In genomic region chr5:178563621-178564020, GRCh38 we compare ENCODE assay signal across 19 cellular contexts. TPM values are rescaled to one million over a fixed set of nuclear protein-coding genes. Genes with fewer than 3 reads are reported as not detected.
DNase-seq lines count a peak whose midpoint lies in the region; ATAC-seq and TF ChIP-seq lines count a peak whose summit lies in the region.
"Had no signal": no experiment of that assay in that cellular context is flagged by ENCODE, and none has a peak within 500 bp of the region (broad histone marks: within the 10 kb centered on the region; RNA-seq: fewer than 3 reads in every experiment).

No MANE protein-coding gene starts in this region.

- H3K4me1 Mint-ChIP-seq in endodermal cell (peaks cover 53% of the 10 kb centered on the region), neural progenitor cell (peaks cover 38% of the 10 kb centered on the region)
- H3K4me1 Mint-ChIP-seq: CD4-positive, CD25-positive, alpha-beta regulatory T cell had no signal

- 58 to 62% methylated on average over 7 to 8 of the region's 8 CpGs for WGBS in endodermal cell (ENCODE audit: insufficient coverage in 1 of 2, insufficient read length in 1 of 2), 2 experiments
- 84% methylated on average over 7 of the region's 8 CpGs for WGBS in right lobe of liver (ENCODE audit: insufficient coverage, low coverage, low lambda C conversion rate, missing lambda C conversion rate)
- 79 to 85% methylated on average over 8 of the region's 8 CpGs for WGBS in sigmoid colon, 2 donors

- H3K27me3 Mint-ChIP-seq in endodermal cell (ENCODE audit: insufficient read depth), result no peaks in the 10 kb centered on the region
- peaks cover 6% of the 10 kb centered on the region for H3K27me3 Mint-ChIP-seq in neural progenitor cell (ENCODE audit: insufficient read depth, low read depth)

- peaks cover 34% of the 10 kb centered on the region for H3K4me1 ChIP-seq in HUES48 (ENCODE audit: control insufficient read depth, insufficient read depth, low read length)
- peaks cover 10% of the 10 kb centered on the region for H3K4me1 ChIP-seq in endodermal cell (ENCODE audit: control insufficient read depth, insufficient read depth, low read length)
- peaks cover 15% of the 10 kb centered on the region for H3K4me1 ChIP-seq in neural progenitor cell
- H3K4me1 ChIP-seq in right lobe of liver, result no peaks in the 10 kb centered on the region
- no peaks in the 10 kb centered on the region for H3K4me1 ChIP-seq in sigmoid colon
- H3K4me1 ChIP-seq: BE2C had no signal

- H3K27ac ChIP-seq in HUES48 (ENCODE audit: low read depth, low read length), result peak overlapping the region; percentile 73
- H3K27ac ChIP-seq in endodermal cell (ENCODE audit: low read depth, low read length), result no peak overlapping the region
- no peak overlapping the region for H3K27ac ChIP-seq in neural progenitor cell
- H3K27ac ChIP-seq in right lobe of liver, result no peak overlapping the region
- no peak overlapping the region for H3K27ac ChIP-seq in sigmoid colon

- TF ChIP-seq CTCF in endodermal cell (conservative IDR thresholded peaks at IDR 0.05) (no peak), neural progenitor cell (IDR thresholded peaks at IDR 0.05) (no peak), right lobe of liver (IDR thresholded peaks at IDR 0.05) (no peak), sigmoid colon (IDR thresholded peaks at IDR 0.05) (no peak)

- no peaks in the 10 kb centered on the region for H3K79me2 ChIP-seq in neural progenitor cell (ENCODE audit: low read depth)

- TF ChIP-seq EP300 in sigmoid colon (IDR thresholded peaks at IDR 0.05), result no peak

- intact Hi-C loops in right lobe of liver (cut with DNase I), result no loop called here
- intact Hi-C loops in sigmoid colon (cut with DNase I), result no loop called here

- H3K27ac Mint-ChIP-seq in endodermal cell (peak overlapping the region; percentile 94), neural progenitor cell (peak overlapping the region; percentile 22)
- H3K27ac Mint-ChIP-seq: CD4-positive, CD25-positive, alpha-beta regulatory T cell; CD8-positive, alpha-beta memory T cell had no signal

- H3K4me2 ChIP-seq in neural progenitor cell, result no peak overlapping the region

- H3K4me3 ChIP-seq in HUES48 (ENCODE audit: low read depth, low read length), result no peak overlapping the region
- H3K4me3 ChIP-seq in endodermal cell (ENCODE audit: low read length), result peak overlapping the region; percentile 72
- no peak overlapping the region for H3K4me3 ChIP-seq in neural progenitor cell
- H3K4me3 ChIP-seq in right lobe of liver, result no peak overlapping the region
- no peak overlapping the region for H3K4me3 ChIP-seq in sigmoid colon
- H3K4me3 ChIP-seq: K562 had no signal

- H4K20me1 ChIP-seq in neural progenitor cell (ENCODE audit: low read depth), result no peaks in the 10 kb centered on the region

- ATAC-seq in right lobe of liver, result no peak
- ATAC-seq: K562 had no signal

- no peaks in the 10 kb centered on the region for H3K9me3 ChIP-seq in HUES48 (ENCODE audit: control insufficient read depth, insufficient read depth, low read length)
- no peaks in the 10 kb centered on the region for H3K9me3 ChIP-seq in endodermal cell (ENCODE audit: control insufficient read depth, low read length)
- no peaks in the 10 kb centered on the region for H3K9me3 ChIP-seq in neural progenitor cell (ENCODE audit: low read depth)
- H3K9me3 ChIP-seq in right lobe of liver, result no peaks in the 10 kb centered on the region
- no peaks in the 10 kb centered on the region for H3K9me3 ChIP-seq in sigmoid colon
- H3K9me3 ChIP-seq: BE2C had no signal

- no peaks in the 10 kb centered on the region; the same call in 1 of the 2 replicates for H3K27me3 ChIP-seq in HUES48 (ENCODE audit: control insufficient read depth, insufficient read depth, low read length)
- H3K27me3 ChIP-seq in endodermal cell (ENCODE audit: control insufficient read depth, insufficient read depth, low read length, poor library complexity, severe bottlenecking), result no peaks in the 10 kb centered on the region
- peaks cover 15% of the 10 kb centered on the region for H3K27me3 ChIP-seq in neural progenitor cell
- no peaks in the 10 kb centered on the region for H3K27me3 ChIP-seq in right lobe of liver
- no peaks in the 10 kb centered on the region for H3K27me3 ChIP-seq in sigmoid colon
- H3K27me3 ChIP-seq: BE2C had no signal

- H3F3A ChIP-seq in neural progenitor cell (ENCODE audit: low read depth), result no peaks in the 10 kb centered on the region

- no peaks in the 10 kb centered on the region for H3K36me3 ChIP-seq in HUES48 (ENCODE audit: control insufficient read depth, insufficient read depth, low read length)
- H3K36me3 ChIP-seq in endodermal cell (ENCODE audit: control insufficient read depth, insufficient read depth, low read length), result no peaks in the 10 kb centered on the region
- no peaks in the 10 kb centered on the region for H3K36me3 ChIP-seq in neural progenitor cell
- no peaks in the 10 kb centered on the region for H3K36me3 ChIP-seq in right lobe of liver
- H3K36me3 ChIP-seq in sigmoid colon, result no peaks in the 10 kb centered on the region
- H3K36me3 ChIP-seq: BE2C had no signal

- H2AFZ ChIP-seq in neural progenitor cell (replicated peaks), result no peak overlapping the region

- TF ChIP-seq POLR2A in right lobe of liver (IDR thresholded peaks at IDR 0.05) (no peak), sigmoid colon (IDR thresholded peaks at IDR 0.05) (no peak)

- peak; percentile 55 for DNase-seq in endodermal cell
- no peak for DNase-seq in neural progenitor cell (ENCODE audit: low spot score)
- no peak for DNase-seq in NCI-H526 (lab: John Stamatoyannopoulos, UW)
- no peak for DNase-seq in right lobe of liver
- DNase-seq in sigmoid colon, result no peak
- DNase-seq: ACHN; BE2C; C1 segment of cervical spinal cord; CD4-positive, CD25-positive, alpha-beta regulatory T cell; CD8-positive, alpha-beta memory T cell; COR-L47; DMS 273 treated with DMSO at 0.1 percent for 48 hours; DMS53; DND-41; GOT3; H7; IMR-90 had no signal

- H3K9me3 Mint-ChIP-seq in endodermal cell (peaks cover 4% of the 10 kb centered on the region), neural progenitor cell (peaks cover 5% of the 10 kb centered on the region)

- peaks cover 27% of the 10 kb centered on the region for H3K36me3 Mint-ChIP-seq in endodermal cell (ENCODE audit: low read depth)
- peaks cover 11% of the 10 kb centered on the region for H3K36me3 Mint-ChIP-seq in neural progenitor cell
- H3K36me3 Mint-ChIP-seq: CD4-positive, CD25-positive, alpha-beta regulatory T cell had no signal

- H3K4me3 Mint-ChIP-seq in endodermal cell (peak overlapping the region; percentile 37), neural progenitor cell (no peak overlapping the region)
- H3K4me3 Mint-ChIP-seq: CD4-positive, CD25-positive, alpha-beta regulatory T cell; CD8-positive, alpha-beta memory T cell had no signal

- no peak overlapping the region for H3K9ac ChIP-seq in HUES48 (ENCODE audit: low read depth, low read length)
- peak overlapping the region; percentile 15 for H3K9ac ChIP-seq in endodermal cell (ENCODE audit: extremely low read depth, low read length, poor library complexity, severe bottlenecking)
- no peak overlapping the region for H3K9ac ChIP-seq in neural progenitor cell

RNA-seq across cellular contexts. Expression of gene COL23A1, which starts 26.6 kb away (rescaled TPM):
- 10 to 100 TPM; 50.2 to 71.3 TPM for total RNA-seq in endodermal cell
- polyA plus RNA-seq in endodermal cell (2013, experiment 1 of 2), result 11.1 TPM
- polyA plus RNA-seq in endodermal cell (2013, experiment 2 of 2), result 11.1 TPM
- 1.3 TPM in 1 of 2 replicates, not detected in the other for total RNA-seq in neural progenitor cell (ENCODE audit: low replicate concordance)
- total RNA-seq in right lobe of liver, result 1 to 10 TPM in 2 of 6 experiments, under 1 TPM in 4; 0.25 to 1.2 (median 0.50) TPM
- 1 to 10 TPM in 1 of 4 donors, under 1 TPM in 3; 0.28 to 1.2 (median 0.52) TPM for total RNA-seq in sigmoid colon
- under 1 TPM in 2 of 3 donors, not detected in 1; 0.46 to 0.96 TPM for polyA plus RNA-seq in sigmoid colon
- total RNA-seq: CD4-positive, CD25-positive, alpha-beta regulatory T cell; IMR-90 had no signal
- polyA plus RNA-seq: CD4-positive, CD25-positive, alpha-beta regulatory T cell; CD8-positive, alpha-beta memory T cell; IMR-90; K562 had no signal

Comparison
In these comparisons a context has a peak if more than half of its experiments do, and no peak if none do; other contexts are left out.
1. RNA of gene COL23A1, which starts 26.6 kb away (total RNA-seq): 50.2 to 71.3 TPM in endodermal cell; 0.28 to 1.2 TPM in sigmoid colon, 0.25 to 1.2 TPM in right lobe of liver and 1.3 TPM in neural progenitor cell; every median in the first group is over 10 times any median in the second.